In genomic region chr7:24715661-24716479, GRCh38 we compare ENCODE assay signal across 8 cellular contexts. TPM values are rescaled to one million over a fixed set of nuclear protein-coding genes. Genes with fewer than 3 reads are reported as not detected.
DNase-seq lines count a peak whose midpoint lies in the region; ATAC-seq, FAIRE-seq and TF ChIP-seq lines count a peak whose summit lies in the region.

No MANE protein-coding gene starts in this region.

- peak; percentile 60 for DNase-seq in ELR (ENCODE audit: low read depth)
- DNase-seq in left ventricle myocardium superior: no peak
- peak; percentile 55 for DNase-seq in urothelium cell line (ENCODE audit: low spot score)
- DNase-seq in NCI-H446 treated with DMSO at 0.1 percent for 48 hours (lab: John Stamatoyannopoulos, UW): no peak
- DNase-seq in NCI-H2029 treated with DMSO at 0.1 percent for 48 hours (lab: John Stamatoyannopoulos, UW): no peak

- intact Hi-C loops in left ventricle myocardium superior (cut with micrococcal nuclease): no loop called here

- ATAC-seq in GM19351 (IDR thresholded peaks at IDR 0.05; ENCODE audit: unreplicated experiment) (peak; percentile 55), HG03139 (IDR thresholded peaks at IDR 0.05; ENCODE audit: unreplicated experiment) (peak; percentile 36), SK-N-SH treated with all-trans-retinoic acid at 6 μM for 48 hours (peak; percentile 88), left ventricle myocardium superior (peak; percentile 84)

- FAIRE-seq in urothelium cell line (lab: Jason Lieb, UNC): peak; percentile 55

TF ChIP-seq in SK-N-SH treated with all-trans-retinoic acid at 6 μM for 48 hours, 23 proteins besides CTCF, POLR2A, EP300 and RAD21:
- TF ChIP-seq ZFP30 (CRISPR knock-in tag; IDR thresholded peaks at IDR 0.05) (no peak), PATZ1 (CRISPR knock-in tag; IDR thresholded peaks at IDR 0.05; ENCODE audit: borderline replicate concordance) (no peak), TCF4 (CRISPR knock-in tag; IDR thresholded peaks at IDR 0.05; ENCODE audit: borderline replicate concordance) (no peak), ZC3H10 (CRISPR knock-in tag; IDR thresholded peaks at IDR 0.05) (no peak), RARB (CRISPR knock-in tag; IDR thresholded peaks at IDR 0.05) (no peak), CSRNP3 (CRISPR knock-in tag; IDR thresholded peaks at IDR 0.05) (no peak), CREB5 (CRISPR knock-in tag; IDR thresholded peaks at IDR 0.05; ENCODE audit: low read depth) (no peak), ZNF70 (CRISPR knock-in tag; IDR thresholded peaks at IDR 0.05) (no peak), BACH2 (CRISPR knock-in tag; IDR thresholded peaks at IDR 0.05; ENCODE audit: borderline replicate concordance) (no peak), ARNTL (CRISPR knock-in tag; IDR thresholded peaks at IDR 0.05; ENCODE audit: borderline replicate concordance, low read depth) (no peak), ZNF8 (CRISPR knock-in tag; IDR thresholded peaks at IDR 0.05) (no peak), ZNF565 (CRISPR knock-in tag; conservative IDR thresholded peaks at IDR 0.05; ENCODE audit: low read depth) (no peak), GLIS3 (CRISPR knock-in tag; IDR thresholded peaks at IDR 0.05) (no peak), PPARA (CRISPR knock-in tag; IDR thresholded peaks at IDR 0.05; ENCODE audit: borderline replicate concordance) (no peak)
TF ChIP-seq in SK-N-SH treated with all-trans-retinoic acid at 6 μM for 48 hours: peak in this region for 0.

RNA-seq across cellular contexts. Expression of gene GSDME, which starts 41.4 kb away (rescaled TPM):
- total RNA-seq in left ventricle myocardium superior: 5.3 TPM

Comparison
In these comparisons a context has a peak if more than half of its experiments do, and no peak if none do; other contexts are left out.
1. DNase-seq: peak in ELR (single experiment) and urothelium cell line (single experiment); none in left ventricle myocardium superior (single experiment), NCI-H446 treated with DMSO at 0.1 percent for 48 hours (single experiment) and NCI-H2029 treated with DMSO at 0.1 percent for 48 hours (single experiment).
2. ATAC-seq: peak in every context shown above with its lines; median percentile 88 in SK-N-SH treated with all-trans-retinoic acid at 6 μM for 48 hours; 84 in left ventricle myocardium superior; 55 in GM19351; 36 in HG03139.